ENCODE assay signal across 8 cellular contexts in genomic region chr17:39401412-39402278, GRCh38. TPM values are rescaled to one million over a fixed set of nuclear protein-coding genes. Genes with fewer than 3 reads are reported as not detected.
A peak's percentile ranks its signal among the peaks of the same experiment; 100 is the strongest.
DNase-seq lines count a peak whose midpoint lies in the region; ATAC-seq, FAIRE-seq and TF ChIP-seq lines count a peak whose summit lies in the region.

TSS of gene FBXL20 (minus strand) at chr17:39401626. CDS start at chr17:39401402, 224 bp downstream.

- H3K27me3 ChIP-seq in MG63 = no peaks in the 10 kb centered on the region

- peaks cover 4% of the 10 kb centered on the region for H3K36me3 ChIP-seq in MG63

- TF ChIP-seq POLR2A in H54 (IDR thresholded peaks at IDR 0.05; ENCODE audit: low read depth, low read length) = no peak; the same call in 1 of the 2 replicates

- H3K9me3 Mint-ChIP-seq in nephron progenitor cell = no peaks in the 10 kb centered on the region

- no peaks in the 10 kb centered on the region for H3K9me3 ChIP-seq in MG63

- H3K4me3 ChIP-seq in MG63 = peak within 1 kb of the TSS; percentile 88

- H3K4me3 Mint-ChIP-seq in nephron progenitor cell = peak within 1 kb of the TSS; percentile 99

- FAIRE-seq in H54 (lab: Jason Lieb, UNC) = no peak

- H3K27me3 Mint-ChIP-seq in nephron progenitor cell (ENCODE audit: low read depth, poor library complexity) = peaks cover 12% of the 10 kb centered on the region

- peaks cover 14% of the 10 kb centered on the region for H3K4me1 Mint-ChIP-seq in nephron progenitor cell

- DNase-seq in EH (ENCODE audit: low read depth) (peak; percentile 91), H54 (ENCODE audit: insufficient read length, low spot score) (peak; percentile 93), MG63 (peak; percentile 94), SIG-M5 (lab: John Stamatoyannopoulos, UW) (peak; percentile 36), fibroblast of the conjunctiva (ENCODE audit: low read depth) (peak; percentile 74), nephron progenitor cell (peak; percentile 95)
- DNase-seq in activated effector memory CD4-positive, alpha-beta T cell treated with anti-CD3 and anti-CD28 coated beads, Interleukin-2, amount 50 U/mL, for 16 hours = peak; percentile 97
- peak; percentile 95 for DNase-seq in stimulated activated naive CD8-positive, alpha-beta T cell treated with anti-CD3 and anti-CD28 coated beads, Interleukin-15, Interleukin-2, amounts not matched to agents 100 U/mL and 50 U/mL, for 24 hours

- TF ChIP-seq CTCF in nephron progenitor cell (IDR thresholded peaks at IDR 0.05) = no peak

- H3K27ac Mint-ChIP-seq in nephron progenitor cell = peak within 1 kb of the TSS; percentile 98

- peak; percentile 63 for ATAC-seq in stimulated activated naive CD8-positive, alpha-beta T cell treated with anti-CD3 and anti-CD28 coated beads, Interleukin-15, Interleukin-2, amounts not matched to agents 100 U/mL and 50 U/mL, for 24 hours

- peaks cover 5% of the 10 kb centered on the region for H3K36me3 Mint-ChIP-seq in nephron progenitor cell (ENCODE audit: low read depth)

RNA-seq across cellular contexts. Expression of gene FBXL20, which starts in this region (rescaled TPM):
- total RNA-seq in MG63 (2014; rRNA removed; shearing (Covaris generic); ENCODE audit: low replicate concordance) = 12.3 and 31.8 TPM in 2 replicates

Comparison
In these comparisons a context has a peak if more than half of its experiments do, and no peak if none do; other contexts are left out.
1. Peak in every context shown above with its lines: DNase-seq, ATAC-seq and H3K4me3 ChIP-seq.
2. DNase-seq: peak in every context shown above with its lines; median percentile 97 in activated effector memory CD4-positive, alpha-beta T cell treated with anti-CD3 and anti-CD28 coated beads, Interleukin-2, amount 50 U/mL, for 16 hours; 95 in nephron progenitor cell; 95 in stimulated activated naive CD8-positive, alpha-beta T cell treated with anti-CD3 and anti-CD28 coated beads, Interleukin-15, Interleukin-2, amounts not matched to agents 100 U/mL and 50 U/mL, for 24 hours; 94 in MG63; 93 in H54; 91 in EH; 74 in fibroblast of the conjunctiva; 36 in SIG-M5.